2 cellular contexts compared by ENCODE assay signal in the genomic region with DNA sequence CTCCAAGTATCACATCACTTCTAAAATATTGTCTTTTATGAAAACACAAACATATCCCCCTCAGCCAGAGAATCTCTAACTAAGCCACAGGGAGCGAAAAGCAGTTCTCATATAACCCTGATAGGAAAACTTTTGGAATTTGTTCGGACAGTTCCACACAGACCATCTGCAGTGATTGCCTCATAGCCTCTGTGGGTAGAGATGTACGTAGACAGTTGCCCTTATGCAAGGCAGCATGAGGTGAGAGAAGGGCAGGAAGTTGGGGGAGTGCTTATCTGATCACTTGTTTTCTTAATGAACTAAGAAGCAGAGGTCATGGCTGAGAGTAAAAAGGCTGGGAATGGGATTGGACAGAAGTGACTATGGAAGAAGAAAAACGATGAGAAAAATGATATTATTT.
TF ChIP-seq lines count a peak whose summit lies in the region.

No MANE protein-coding gene starts in this region.

TF ChIP-seq in HepG2, 621 proteins besides CTCF, POLR2A, EP300 and RAD21 (continued from another document and continues in another):
- no peak for TF ChIP-seq ZNF556 (CRISPR knock-in tag; IDR thresholded peaks at IDR 0.05; ENCODE audit: borderline replicate concordance)
- TF ChIP-seq KDM6A (CRISPR knock-in tag; IDR thresholded peaks at IDR 0.05; ENCODE audit: low read depth) = peak; percentile 89
- no peak; the same call in 1 of the 2 replicates for TF ChIP-seq AHR (CRISPR knock-in tag; IDR thresholded peaks at IDR 0.05)
- peak; percentile 93 for TF ChIP-seq ZSCAN29 (CRISPR knock-in tag; conservative IDR thresholded peaks at IDR 0.05)
- TF ChIP-seq RARA (CRISPR knock-in tag; IDR thresholded peaks at IDR 0.05) = peak; percentile 99
- TF ChIP-seq MZF1 (CRISPR knock-in tag; IDR thresholded peaks at IDR 0.05; ENCODE audit: borderline replicate concordance) = no peak
- TF ChIP-seq EHMT2 (IDR thresholded peaks at IDR 0.05; ENCODE audit: borderline replicate concordance, low read depth, low read length) = peak; percentile 66; the same call in 1 of the 2 replicates
- TF ChIP-seq HNRNPL (IDR thresholded peaks at IDR 0.05; ENCODE audit: low read depth, low read length) = no peak
- no peak for TF ChIP-seq ZNF282 (IDR thresholded peaks at IDR 0.05; ENCODE audit: partially characterized antibody)
- peak; percentile 89; the same call in 1 of the 2 replicates for TF ChIP-seq ZNF746 (CRISPR knock-in tag; IDR thresholded peaks at IDR 0.05)
- peak; percentile 91; the same call in 1 of the 2 replicates for TF ChIP-seq ZNF12 (CRISPR knock-in tag; IDR thresholded peaks at IDR 0.05)
- peak; percentile 98 for TF ChIP-seq ZNF331 (CRISPR knock-in tag; IDR thresholded peaks at IDR 0.05)
- TF ChIP-seq NFATC3 (CRISPR knock-in tag; IDR thresholded peaks at IDR 0.05) = no peak; the same call in 1 of the 2 replicates
- peak; percentile 35; the same call in 1 of the 2 replicates for TF ChIP-seq ZNF460 (CRISPR knock-in tag; IDR thresholded peaks at IDR 0.05; ENCODE audit: borderline replicate concordance)
- no peak for TF ChIP-seq ZNF235 (CRISPR knock-in tag; IDR thresholded peaks at IDR 0.05; ENCODE audit: borderline replicate concordance)
- peak; percentile 91 for TF ChIP-seq FOSL2 (CRISPR knock-in tag; IDR thresholded peaks at IDR 0.05)
- TF ChIP-seq, protein P1, sequence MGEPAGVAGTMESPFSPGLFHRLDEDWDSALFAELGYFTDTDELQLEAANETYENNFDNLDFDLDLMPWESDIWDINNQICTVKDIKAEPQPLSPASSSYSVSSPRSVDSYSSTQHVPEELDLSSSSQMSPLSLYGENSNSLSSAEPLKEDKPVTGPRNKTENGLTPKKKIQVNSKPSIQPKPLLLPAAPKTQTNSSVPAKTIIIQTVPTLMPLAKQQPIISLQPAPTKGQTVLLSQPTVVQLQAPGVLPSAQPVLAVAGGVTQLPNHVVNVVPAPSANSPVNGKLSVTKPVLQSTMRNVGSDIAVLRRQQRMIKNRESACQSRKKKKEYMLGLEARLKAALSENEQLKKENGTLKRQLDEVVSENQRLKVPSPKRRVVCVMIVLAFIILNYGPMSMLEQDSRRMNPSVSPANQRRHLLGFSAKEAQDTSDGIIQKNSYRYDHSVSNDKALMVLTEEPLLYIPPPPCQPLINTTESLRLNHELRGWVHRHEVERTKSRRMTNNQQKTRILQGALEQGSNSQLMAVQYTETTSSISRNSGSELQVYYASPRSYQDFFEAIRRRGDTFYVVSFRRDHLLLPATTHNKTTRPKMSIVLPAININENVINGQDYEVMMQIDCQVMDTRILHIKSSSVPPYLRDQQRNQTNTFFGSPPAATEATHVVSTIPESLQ (CRISPR knock-in tag; conservative IDR thresholded peaks at IDR 0.05) = no peak
- no peak for TF ChIP-seq AGO2 (optimal IDR thresholded peaks at IDR 0.05; ENCODE audit: low read depth, low read length)
- TF ChIP-seq ZFY (CRISPR knock-in tag; IDR thresholded peaks at IDR 0.05) = no peak
- TF ChIP-seq ZFP37 (CRISPR knock-in tag; IDR thresholded peaks at IDR 0.05; ENCODE audit: borderline replicate concordance) = no peak
- peak; percentile 81 for TF ChIP-seq HNF4G (IDR thresholded peaks at IDR 0.05; ENCODE audit: borderline replicate concordance, low read depth, low read length)
- TF ChIP-seq HNF4G (CRISPR knock-in tag; IDR thresholded peaks at IDR 0.05; ENCODE audit: borderline replicate concordance, low read depth) = peak; percentile 89; the same call in 1 of the 2 replicates
- TF ChIP-seq SMC3 (IDR thresholded peaks at IDR 0.05; ENCODE audit: low read length) = peak; percentile 46; the same call in 1 of the 2 replicates
- no peak for TF ChIP-seq ZNF598 (CRISPR knock-in tag; IDR thresholded peaks at IDR 0.05; ENCODE audit: borderline replicate concordance)
- TF ChIP-seq KLF15 (CRISPR knock-in tag; IDR thresholded peaks at IDR 0.05; ENCODE audit: borderline replicate concordance) = no peak
- TF ChIP-seq HDAC6 (IDR thresholded peaks at IDR 0.05; ENCODE audit: low read depth, low read length) = no peak
- TF ChIP-seq, protein P2, sequence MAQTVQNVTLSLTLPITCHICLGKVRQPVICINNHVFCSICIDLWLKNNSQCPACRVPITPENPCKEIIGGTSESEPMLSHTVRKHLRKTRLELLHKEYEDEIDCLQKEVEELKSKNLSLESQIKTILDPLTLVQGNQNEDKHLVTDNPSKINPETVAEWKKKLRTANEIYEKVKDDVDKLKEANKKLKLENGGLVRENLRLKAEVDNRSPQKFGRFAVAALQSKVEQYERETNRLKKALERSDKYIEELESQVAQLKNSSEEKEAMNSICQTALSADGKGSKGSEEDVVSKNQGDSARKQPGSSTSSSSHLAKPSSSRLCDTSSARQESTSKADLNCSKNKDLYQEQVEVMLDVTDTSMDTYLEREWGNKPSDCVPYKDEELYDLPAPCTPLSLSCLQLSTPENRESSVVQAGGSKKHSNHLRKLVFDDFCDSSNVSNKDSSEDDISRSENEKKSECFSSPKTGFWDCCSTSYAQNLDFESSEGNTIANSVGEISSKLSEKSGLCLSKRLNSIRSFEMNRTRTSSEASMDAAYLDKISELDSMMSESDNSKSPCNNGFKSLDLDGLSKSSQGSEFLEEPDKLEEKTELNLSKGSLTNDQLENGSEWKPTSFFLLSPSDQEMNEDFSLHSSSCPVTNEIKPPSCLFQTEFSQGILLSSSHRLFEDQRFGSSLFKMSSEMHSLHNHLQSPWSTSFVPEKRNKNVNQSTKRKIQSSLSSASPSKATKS (CRISPR knock-in tag; IDR thresholded peaks at IDR 0.05) = peak; percentile 92
- TF ChIP-seq NFKB2 (CRISPR knock-in tag; IDR thresholded peaks at IDR 0.05; ENCODE audit: borderline replicate concordance) = no peak
- TF ChIP-seq, protein P3, sequence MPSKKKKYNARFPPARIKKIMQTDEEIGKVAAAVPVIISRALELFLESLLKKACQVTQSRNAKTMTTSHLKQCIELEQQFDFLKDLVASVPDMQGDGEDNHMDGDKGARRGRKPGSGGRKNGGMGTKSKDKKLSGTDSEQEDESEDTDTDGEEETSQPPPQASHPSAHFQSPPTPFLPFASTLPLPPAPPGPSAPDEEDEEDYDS (CRISPR knock-in tag; IDR thresholded peaks at IDR 0.05) = peak; percentile 66; the same call in 1 of the 2 replicates
- no peak for TF ChIP-seq SAFB2 (CRISPR knock-in tag; IDR thresholded peaks at IDR 0.05; ENCODE audit: borderline replicate concordance, low read depth)
- TF ChIP-seq TCF7 (IDR thresholded peaks at IDR 0.05; ENCODE audit: low read depth) = peak; percentile 75
- no peak; the same call in 1 of the 2 replicates for TF ChIP-seq ZNF607 (CRISPR knock-in tag; IDR thresholded peaks at IDR 0.05; ENCODE audit: borderline replicate concordance)

TF ChIP-seq in SK-N-SH, 30 proteins besides CTCF, POLR2A, EP300 and RAD21:
- TF ChIP-seq, protein P4, sequence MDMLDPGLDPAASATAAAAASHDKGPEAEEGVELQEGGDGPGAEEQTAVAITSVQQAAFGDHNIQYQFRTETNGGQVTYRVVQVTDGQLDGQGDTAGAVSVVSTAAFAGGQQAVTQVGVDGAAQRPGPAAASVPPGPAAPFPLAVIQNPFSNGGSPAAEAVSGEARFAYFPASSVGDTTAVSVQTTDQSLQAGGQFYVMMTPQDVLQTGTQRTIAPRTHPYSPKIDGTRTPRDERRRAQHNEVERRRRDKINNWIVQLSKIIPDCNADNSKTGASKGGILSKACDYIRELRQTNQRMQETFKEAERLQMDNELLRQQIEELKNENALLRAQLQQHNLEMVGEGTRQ (IDR thresholded peaks at IDR 0.05; ENCODE audit: borderline replicate concordance, low read depth, low read length) = no peak
- no peak for TF ChIP-seq ELF1 (IDR thresholded peaks at IDR 0.05)
- TF ChIP-seq SIN3A (IDR thresholded peaks at IDR 0.05; ENCODE audit: borderline replicate concordance, low read depth, low read length) = no peak
- no peak for TF ChIP-seq TAF1 (IDR thresholded peaks at IDR 0.05; ENCODE audit: borderline replicate concordance, low read depth, low read length)
- TF ChIP-seq POLR2AphosphoS5 (IDR thresholded peaks at IDR 0.05; ENCODE audit: low read depth, low read length) = no peak
- no peak for TF ChIP-seq GABPA (IDR thresholded peaks at IDR 0.05; ENCODE audit: low read depth)
